ENCODE assay signal across 1 cellular context in the genomic region with DNA sequence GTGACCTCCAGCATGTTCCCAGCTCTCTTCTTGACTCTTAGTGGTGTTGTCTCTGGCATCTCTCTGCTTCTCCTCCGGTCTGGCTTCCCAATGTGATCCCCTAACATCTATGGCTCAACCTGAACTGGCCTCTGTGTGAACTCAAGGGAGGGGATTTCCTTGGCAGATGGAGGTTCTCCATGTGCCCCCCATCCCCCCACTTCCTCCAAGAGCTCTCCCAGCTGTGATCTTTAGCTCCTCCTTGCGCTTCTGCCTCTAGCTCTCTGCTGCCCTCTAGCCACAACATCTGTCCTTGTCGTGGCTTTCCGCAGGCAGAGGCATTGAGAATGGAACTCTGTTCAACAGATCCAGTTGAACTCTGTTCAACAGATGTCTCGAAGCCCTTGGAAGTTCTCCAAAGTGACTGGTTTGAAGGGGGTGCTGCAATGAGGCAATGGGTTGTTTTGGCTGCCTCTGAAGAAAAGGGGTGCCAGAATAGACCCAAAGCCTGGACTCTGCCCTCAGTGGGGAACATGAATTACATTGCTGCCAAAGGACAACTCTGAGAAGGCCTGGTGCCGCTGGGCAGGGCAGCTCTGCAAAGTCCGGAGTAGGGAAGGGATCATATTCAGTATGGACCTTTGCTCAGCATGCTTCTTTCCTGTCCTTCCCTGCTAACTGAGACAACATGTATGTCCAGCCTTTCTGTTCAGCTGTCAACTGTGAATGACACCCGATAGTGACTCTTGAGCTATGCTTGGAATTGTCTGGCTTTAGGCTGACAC.
A peak's percentile ranks its signal among the peaks of the same experiment; 100 is the strongest.
TF ChIP-seq lines count a peak whose summit lies in the region.

No MANE protein-coding gene starts in this region.

TF ChIP-seq in HepG2, 621 proteins besides CTCF, POLR2A, EP300 and RAD21 (continued from another document and continues in another):
- no peak for TF ChIP-seq NONO (IDR thresholded peaks at IDR 0.05)
- TF ChIP-seq NONO (CRISPR knock-in tag; conservative IDR thresholded peaks at IDR 0.05), result 0 out of 2 replicates have a peak, but pooled peaks have one; percentile 59
- TF ChIP-seq ZNF563 (CRISPR knock-in tag; IDR thresholded peaks at IDR 0.05), result no peak
- no peak for TF ChIP-seq ZNF431 (CRISPR knock-in tag; IDR thresholded peaks at IDR 0.05; ENCODE audit: borderline replicate concordance, low read depth)
- TF ChIP-seq ISX (CRISPR knock-in tag; conservative IDR thresholded peaks at IDR 0.05), result no peak
- TF ChIP-seq ZFP36L1 (CRISPR knock-in tag; IDR thresholded peaks at IDR 0.05), result no peak
- no peak for TF ChIP-seq ZNF331 (CRISPR knock-in tag; IDR thresholded peaks at IDR 0.05)
- no peak; the same call in 1 of the 2 replicates for TF ChIP-seq ZSCAN21 (CRISPR knock-in tag; IDR thresholded peaks at IDR 0.05; ENCODE audit: borderline replicate concordance)
- TF ChIP-seq, protein P1, sequence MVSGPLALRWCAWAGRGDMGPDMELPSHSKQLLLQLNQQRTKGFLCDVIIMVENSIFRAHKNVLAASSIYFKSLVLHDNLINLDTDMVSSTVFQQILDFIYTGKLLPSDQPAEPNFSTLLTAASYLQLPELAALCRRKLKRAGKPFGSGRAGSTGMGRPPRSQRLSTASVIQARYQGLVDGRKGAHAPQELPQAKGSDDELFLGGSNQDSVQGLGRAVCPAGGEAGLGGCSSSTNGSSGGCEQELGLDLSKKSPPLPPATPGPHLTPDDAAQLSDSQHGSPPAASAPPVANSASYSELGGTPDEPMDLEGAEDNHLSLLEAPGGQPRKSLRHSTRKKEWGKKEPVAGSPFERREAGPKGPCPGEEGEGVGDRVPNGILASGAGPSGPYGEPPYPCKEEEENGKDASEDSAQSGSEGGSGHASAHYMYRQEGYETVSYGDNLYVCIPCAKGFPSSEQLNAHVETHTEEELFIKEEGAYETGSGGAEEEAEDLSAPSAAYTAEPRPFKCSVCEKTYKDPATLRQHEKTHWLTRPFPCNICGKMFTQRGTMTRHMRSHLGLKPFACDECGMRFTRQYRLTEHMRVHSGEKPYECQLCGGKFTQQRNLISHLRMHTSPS (CRISPR knock-in tag; IDR thresholded peaks at IDR 0.05; ENCODE audit: low read depth), result no peak
- no peak for TF ChIP-seq ZNF7 (CRISPR knock-in tag; IDR thresholded peaks at IDR 0.05)
- no peak for TF ChIP-seq ZNF24 (IDR thresholded peaks at IDR 0.05)
- TF ChIP-seq ZSCAN12 (CRISPR knock-in tag; IDR thresholded peaks at IDR 0.05), result no peak; the same call in 1 of the 2 replicates
- no peak for TF ChIP-seq NBN (conservative IDR thresholded peaks at IDR 0.05)
- TF ChIP-seq, protein P2, sequence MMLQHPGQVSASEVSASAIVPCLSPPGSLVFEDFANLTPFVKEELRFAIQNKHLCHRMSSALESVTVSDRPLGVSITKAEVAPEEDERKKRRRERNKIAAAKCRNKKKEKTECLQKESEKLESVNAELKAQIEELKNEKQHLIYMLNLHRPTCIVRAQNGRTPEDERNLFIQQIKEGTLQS (CRISPR knock-in tag; IDR thresholded peaks at IDR 0.05), result no peak
- peak; percentile 51; the same call in 1 of the 2 replicates for TF ChIP-seq FOXA3 (CRISPR knock-in tag; IDR thresholded peaks at IDR 0.05)
- TF ChIP-seq EZH2 (conservative IDR thresholded peaks at IDR 0.05; ENCODE audit: low read depth, low read length), result no peak
- no peak for TF ChIP-seq NPAS2 (CRISPR knock-in tag; IDR thresholded peaks at IDR 0.05; ENCODE audit: borderline replicate concordance)
- TF ChIP-seq SOX6 (IDR thresholded peaks at IDR 0.05), result no peak
- 0 out of 2 replicates have a peak, but pooled peaks have one; percentile 39 for TF ChIP-seq SOX6 (CRISPR knock-in tag; IDR thresholded peaks at IDR 0.05)
- TF ChIP-seq, protein P3, sequence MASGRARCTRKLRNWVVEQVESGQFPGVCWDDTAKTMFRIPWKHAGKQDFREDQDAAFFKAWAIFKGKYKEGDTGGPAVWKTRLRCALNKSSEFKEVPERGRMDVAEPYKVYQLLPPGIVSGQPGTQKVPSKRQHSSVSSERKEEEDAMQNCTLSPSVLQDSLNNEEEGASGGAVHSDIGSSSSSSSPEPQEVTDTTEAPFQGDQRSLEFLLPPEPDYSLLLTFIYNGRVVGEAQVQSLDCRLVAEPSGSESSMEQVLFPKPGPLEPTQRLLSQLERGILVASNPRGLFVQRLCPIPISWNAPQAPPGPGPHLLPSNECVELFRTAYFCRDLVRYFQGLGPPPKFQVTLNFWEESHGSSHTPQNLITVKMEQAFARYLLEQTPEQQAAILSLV (CRISPR knock-in tag; IDR thresholded peaks at IDR 0.05; ENCODE audit: borderline replicate concordance), result no peak
- no peak for TF ChIP-seq SP4 (CRISPR knock-in tag; IDR thresholded peaks at IDR 0.05)
- no peak for TF ChIP-seq TEAD2 (CRISPR knock-in tag; IDR thresholded peaks at IDR 0.05)
- TF ChIP-seq MTA1 (CRISPR knock-in tag; IDR thresholded peaks at IDR 0.05; ENCODE audit: borderline replicate concordance), result no peak
- TF ChIP-seq PRMT3 (CRISPR knock-in tag; IDR thresholded peaks at IDR 0.05; ENCODE audit: borderline replicate concordance, low read depth), result no peak
- no peak for TF ChIP-seq SATB2 (CRISPR knock-in tag; IDR thresholded peaks at IDR 0.05)
- TF ChIP-seq SPEN (CRISPR knock-in tag; IDR thresholded peaks at IDR 0.05; ENCODE audit: low read depth), result peak; percentile 52
- TF ChIP-seq ZNF260 (CRISPR knock-in tag; IDR thresholded peaks at IDR 0.05; ENCODE audit: borderline replicate concordance, low read depth), result no peak
- TF ChIP-seq, protein P4, sequence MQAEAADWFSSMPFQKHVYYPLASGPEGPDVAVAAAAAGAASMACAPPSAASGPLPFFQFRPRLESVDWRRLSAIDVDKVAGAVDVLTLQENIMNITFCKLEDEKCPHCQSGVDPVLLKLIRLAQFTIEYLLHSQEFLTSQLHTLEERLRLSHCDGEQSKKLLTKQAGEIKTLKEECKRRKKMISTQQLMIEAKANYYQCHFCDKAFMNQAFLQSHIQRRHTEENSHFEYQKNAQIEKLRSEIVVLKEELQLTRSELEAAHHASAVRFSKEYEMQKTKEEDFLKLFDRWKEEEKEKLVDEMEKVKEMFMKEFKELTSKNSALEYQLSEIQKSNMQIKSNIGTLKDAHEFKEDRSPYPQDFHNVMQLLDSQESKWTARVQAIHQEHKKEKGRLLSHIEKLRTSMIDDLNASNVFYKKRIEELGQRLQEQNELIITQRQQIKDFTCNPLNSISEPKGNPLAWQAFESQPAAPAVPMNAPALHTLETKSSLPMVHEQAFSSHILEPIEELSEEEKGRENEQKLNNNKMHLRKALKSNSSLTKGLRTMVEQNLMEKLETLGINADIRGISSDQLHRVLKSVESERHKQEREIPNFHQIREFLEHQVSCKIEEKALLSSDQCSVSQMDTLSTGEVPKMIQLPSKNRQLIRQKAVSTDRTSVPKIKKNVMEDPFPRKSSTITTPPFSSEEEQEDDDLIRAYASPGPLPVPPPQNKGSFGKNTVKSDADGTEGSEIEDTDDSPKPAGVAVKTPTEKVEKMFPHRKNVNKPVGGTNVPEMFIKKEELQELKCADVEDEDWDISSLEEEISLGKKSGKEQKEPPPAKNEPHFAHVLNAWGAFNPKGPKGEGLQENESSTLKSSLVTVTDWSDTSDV (CRISPR knock-in tag; IDR thresholded peaks at IDR 0.05), result no peak
- TF ChIP-seq KDM5A (IDR thresholded peaks at IDR 0.05; ENCODE audit: borderline replicate concordance, low read length), result no peak
- TF ChIP-seq ZNF724P (CRISPR knock-in tag; IDR thresholded peaks at IDR 0.05; ENCODE audit: borderline replicate concordance), result no peak
- TF ChIP-seq ZMAT3 (CRISPR knock-in tag; conservative IDR thresholded peaks at IDR 0.05), result no peak
- TF ChIP-seq DNMT1 (CRISPR knock-in tag; IDR thresholded peaks at IDR 0.05), result no peak
- TF ChIP-seq, protein P5, sequence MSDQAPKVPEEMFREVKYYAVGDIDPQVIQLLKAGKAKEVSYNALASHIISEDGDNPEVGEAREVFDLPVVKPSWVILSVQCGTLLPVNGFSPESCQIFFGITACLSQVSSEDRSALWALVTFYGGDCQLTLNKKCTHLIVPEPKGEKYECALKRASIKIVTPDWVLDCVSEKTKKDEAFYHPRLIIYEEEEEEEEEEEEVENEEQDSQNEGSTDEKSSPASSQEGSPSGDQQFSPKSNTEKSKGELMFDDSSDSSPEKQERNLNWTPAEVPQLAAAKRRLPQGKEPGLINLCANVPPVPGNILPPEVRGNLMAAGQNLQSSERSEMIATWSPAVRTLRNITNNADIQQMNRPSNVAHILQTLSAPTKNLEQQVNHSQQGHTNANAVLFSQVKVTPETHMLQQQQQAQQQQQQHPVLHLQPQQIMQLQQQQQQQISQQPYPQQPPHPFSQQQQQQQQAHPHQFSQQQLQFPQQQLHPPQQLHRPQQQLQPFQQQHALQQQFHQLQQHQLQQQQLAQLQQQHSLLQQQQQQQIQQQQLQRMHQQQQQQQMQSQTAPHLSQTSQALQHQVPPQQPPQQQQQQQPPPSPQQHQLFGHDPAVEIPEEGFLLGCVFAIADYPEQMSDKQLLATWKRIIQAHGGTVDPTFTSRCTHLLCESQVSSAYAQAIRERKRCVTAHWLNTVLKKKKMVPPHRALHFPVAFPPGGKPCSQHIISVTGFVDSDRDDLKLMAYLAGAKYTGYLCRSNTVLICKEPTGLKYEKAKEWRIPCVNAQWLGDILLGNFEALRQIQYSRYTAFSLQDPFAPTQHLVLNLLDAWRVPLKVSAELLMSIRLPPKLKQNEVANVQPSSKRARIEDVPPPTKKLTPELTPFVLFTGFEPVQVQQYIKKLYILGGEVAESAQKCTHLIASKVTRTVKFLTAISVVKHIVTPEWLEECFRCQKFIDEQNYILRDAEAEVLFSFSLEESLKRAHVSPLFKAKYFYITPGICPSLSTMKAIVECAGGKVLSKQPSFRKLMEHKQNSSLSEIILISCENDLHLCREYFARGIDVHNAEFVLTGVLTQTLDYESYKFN (CRISPR knock-in tag; conservative IDR thresholded peaks at IDR 0.05), result peak; percentile 47; the same call in 1 of the 2 replicates
- no peak for TF ChIP-seq REL (CRISPR knock-in tag; conservative IDR thresholded peaks at IDR 0.05)
- peak; percentile 94 for TF ChIP-seq SMC3 (IDR thresholded peaks at IDR 0.05; ENCODE audit: low read length)
- 0 out of 2 replicates have a peak, but pooled peaks have one; percentile 45 for TF ChIP-seq ZNF788 (CRISPR knock-in tag; IDR thresholded peaks at IDR 0.05; ENCODE audit: borderline replicate concordance)
- TF ChIP-seq ATF7 (IDR thresholded peaks at IDR 0.05), result no peak
- TF ChIP-seq ATF7 (CRISPR knock-in tag; IDR thresholded peaks at IDR 0.05), result no peak
- TF ChIP-seq, protein P6, sequence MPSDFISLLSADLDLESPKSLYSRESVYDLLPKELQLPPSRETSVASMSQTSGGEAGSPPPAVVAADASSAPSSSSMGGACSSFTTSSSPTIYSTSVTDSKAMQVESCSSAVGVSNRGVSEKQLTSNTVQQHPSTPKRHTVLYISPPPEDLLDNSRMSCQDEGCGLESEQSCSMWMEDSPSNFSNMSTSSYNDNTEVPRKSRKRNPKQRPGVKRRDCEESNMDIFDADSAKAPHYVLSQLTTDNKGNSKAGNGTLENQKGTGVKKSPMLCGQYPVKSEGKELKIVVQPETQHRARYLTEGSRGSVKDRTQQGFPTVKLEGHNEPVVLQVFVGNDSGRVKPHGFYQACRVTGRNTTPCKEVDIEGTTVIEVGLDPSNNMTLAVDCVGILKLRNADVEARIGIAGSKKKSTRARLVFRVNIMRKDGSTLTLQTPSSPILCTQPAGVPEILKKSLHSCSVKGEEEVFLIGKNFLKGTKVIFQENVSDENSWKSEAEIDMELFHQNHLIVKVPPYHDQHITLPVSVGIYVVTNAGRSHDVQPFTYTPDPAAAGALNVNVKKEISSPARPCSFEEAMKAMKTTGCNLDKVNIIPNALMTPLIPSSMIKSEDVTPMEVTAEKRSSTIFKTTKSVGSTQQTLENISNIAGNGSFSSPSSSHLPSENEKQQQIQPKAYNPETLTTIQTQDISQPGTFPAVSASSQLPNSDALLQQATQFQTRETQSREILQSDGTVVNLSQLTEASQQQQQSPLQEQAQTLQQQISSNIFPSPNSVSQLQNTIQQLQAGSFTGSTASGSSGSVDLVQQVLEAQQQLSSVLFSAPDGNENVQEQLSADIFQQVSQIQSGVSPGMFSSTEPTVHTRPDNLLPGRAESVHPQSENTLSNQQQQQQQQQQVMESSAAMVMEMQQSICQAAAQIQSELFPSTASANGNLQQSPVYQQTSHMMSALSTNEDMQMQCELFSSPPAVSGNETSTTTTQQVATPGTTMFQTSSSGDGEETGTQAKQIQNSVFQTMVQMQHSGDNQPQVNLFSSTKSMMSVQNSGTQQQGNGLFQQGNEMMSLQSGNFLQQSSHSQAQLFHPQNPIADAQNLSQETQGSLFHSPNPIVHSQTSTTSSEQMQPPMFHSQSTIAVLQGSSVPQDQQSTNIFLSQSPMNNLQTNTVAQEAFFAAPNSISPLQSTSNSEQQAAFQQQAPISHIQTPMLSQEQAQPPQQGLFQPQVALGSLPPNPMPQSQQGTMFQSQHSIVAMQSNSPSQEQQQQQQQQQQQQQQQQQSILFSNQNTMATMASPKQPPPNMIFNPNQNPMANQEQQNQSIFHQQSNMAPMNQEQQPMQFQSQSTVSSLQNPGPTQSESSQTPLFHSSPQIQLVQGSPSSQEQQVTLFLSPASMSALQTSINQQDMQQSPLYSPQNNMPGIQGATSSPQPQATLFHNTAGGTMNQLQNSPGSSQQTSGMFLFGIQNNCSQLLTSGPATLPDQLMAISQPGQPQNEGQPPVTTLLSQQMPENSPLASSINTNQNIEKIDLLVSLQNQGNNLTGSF (CRISPR knock-in tag; IDR thresholded peaks at IDR 0.05), result no peak
- TF ChIP-seq NFE2L1 (CRISPR knock-in tag; IDR thresholded peaks at IDR 0.05; ENCODE audit: borderline replicate concordance), result no peak
- TF ChIP-seq, protein P7, sequence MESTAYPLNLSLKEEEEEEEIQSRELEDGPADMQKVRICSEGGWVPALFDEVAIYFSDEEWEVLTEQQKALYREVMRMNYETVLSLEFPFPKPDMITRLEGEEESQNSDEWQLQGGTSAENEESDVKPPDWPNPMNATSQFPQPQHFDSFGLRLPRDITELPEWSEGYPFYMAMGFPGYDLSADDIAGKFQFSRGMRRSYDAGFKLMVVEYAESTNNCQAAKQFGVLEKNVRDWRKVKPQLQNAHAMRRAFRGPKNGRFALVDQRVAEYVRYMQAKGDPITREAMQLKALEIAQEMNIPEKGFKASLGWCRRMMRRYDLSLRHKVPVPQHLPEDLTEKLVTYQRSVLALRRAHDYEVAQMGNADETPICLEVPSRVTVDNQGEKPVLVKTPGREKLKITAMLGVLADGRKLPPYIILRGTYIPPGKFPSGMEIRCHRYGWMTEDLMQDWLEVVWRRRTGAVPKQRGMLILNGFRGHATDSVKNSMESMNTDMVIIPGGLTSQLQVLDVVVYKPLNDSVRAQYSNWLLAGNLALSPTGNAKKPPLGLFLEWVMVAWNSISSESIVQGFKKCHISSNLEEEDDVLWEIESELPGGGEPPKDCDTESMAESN (CRISPR knock-in tag; conservative IDR thresholded peaks at IDR 0.05), result no peak
- TF ChIP-seq, protein P8, sequence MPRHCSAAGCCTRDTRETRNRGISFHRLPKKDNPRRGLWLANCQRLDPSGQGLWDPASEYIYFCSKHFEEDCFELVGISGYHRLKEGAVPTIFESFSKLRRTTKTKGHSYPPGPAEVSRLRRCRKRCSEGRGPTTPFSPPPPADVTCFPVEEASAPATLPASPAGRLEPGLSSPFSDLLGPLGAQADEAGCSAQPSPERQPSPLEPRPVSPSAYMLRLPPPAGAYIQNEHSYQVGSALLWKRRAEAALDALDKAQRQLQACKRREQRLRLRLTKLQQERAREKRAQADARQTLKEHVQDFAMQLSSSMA (CRISPR knock-in tag; IDR thresholded peaks at IDR 0.05), result no peak
